In the genomic region with DNA sequence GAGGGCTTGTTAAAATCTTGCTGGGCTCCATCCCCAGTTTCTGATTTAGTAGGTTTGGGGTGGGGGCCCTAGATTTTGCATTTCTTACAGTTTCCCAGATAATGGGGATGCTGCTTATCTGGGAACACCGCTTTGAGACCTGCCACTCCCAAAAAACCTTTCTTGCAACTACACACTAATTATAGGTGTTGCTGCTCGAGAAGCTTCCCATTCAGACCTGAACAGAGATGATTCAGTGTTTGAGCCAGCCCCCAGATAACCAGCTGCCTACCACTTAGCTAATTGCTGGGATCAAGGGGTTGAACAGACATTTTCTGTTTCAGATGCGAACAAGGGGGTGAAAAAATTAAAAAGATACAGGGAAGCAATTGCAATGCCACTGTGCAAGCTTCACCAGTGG, we compare ENCODE assay signal across 10 cellular contexts.
"Had no signal": no experiment of that assay in that cellular context is flagged by ENCODE, and none has a peak within 500 bp of the region (broad histone marks: within the 10 kb centered on the region; RNA-seq: fewer than 3 reads in every experiment).

No MANE protein-coding gene starts in this region.

- H3K36me3 ChIP-seq: left ventricle myocardium inferior, tibial nerve had no signal

- H3K27ac ChIP-seq: left ventricle myocardium inferior, tibial nerve had no signal

- H3K4me1 ChIP-seq: left ventricle myocardium inferior, tibial nerve had no signal

- H3K4me3 ChIP-seq: left ventricle myocardium inferior, tibial nerve had no signal

- ATAC-seq: activated T-helper 17 cell treated with anti-CD3 and anti-CD28 coated beads, Interleukin-2, amount 50 U/mL, for 72 hours had no signal

- DNase-seq: activated CD4-positive, alpha-beta T cell treated with anti-CD3 and anti-CD28 coated beads, Interleukin-2, amount 50 U/mL, for 1 hour; activated naive CD4-positive, alpha-beta T cell treated with anti-CD3 and anti-CD28 coated beads, Interleukin-2, amount 10 ng/mL, durations not matched to agents 7 days and 5 days; activated T-cell treated with anti-CD3 and anti-CD28 coated beads for 4 hours; cortex of kidney; effector CD8-positive, alpha-beta T cell; left ventricle myocardium inferior; stimulated activated CD4-positive, alpha-beta T cell treated with anti-CD3 and anti-CD28 coated beads, Interleukin-15, amount 100 ng/mL, for 24 hours; T-helper 2 cell had no signal

- H3K9me3 ChIP-seq: left ventricle myocardium inferior, tibial nerve had no signal

- H3K27me3 ChIP-seq: tibial nerve had no signal
